8 cellular contexts compared by ENCODE assay signal in genomic region chr18:47050468-47050867, GRCh38. TPM values are rescaled to one million over a fixed set of nuclear protein-coding genes. Genes with fewer than 3 reads are reported as not detected.
DNase-seq lines count a peak whose midpoint lies in the region; ATAC-seq, FAIRE-seq and TF ChIP-seq lines count a peak whose summit lies in the region.

No MANE protein-coding gene starts in this region.

- intact Hi-C loops in ascending aorta (cut with DNase I) (loop anchor here (5.0 kb wide), 1 partner anchor 697 kb away; no protein-coding TSS in a partner anchor), uterus (cut with DNase I; ENCODE audit: low total_unique reads) (no loop called here)

- H3K27me3 ChIP-seq in ascending aorta (no peaks in the 10 kb centered on the region), keratinocyte (ENCODE audit: control insufficient read depth, extremely low read depth, insufficient read depth, low read length) (no peaks in the 10 kb centered on the region), uterus (no peaks in the 10 kb centered on the region)

- no peak overlapping the region for H3K27ac ChIP-seq in ascending aorta
- no peak overlapping the region for H3K27ac ChIP-seq in keratinocyte (ENCODE audit: control insufficient read depth, insufficient read depth, low read length)
- no peak overlapping the region for H3K27ac ChIP-seq in uterus

- dilution Hi-C loops in keratinocyte (cut with MboI; ENCODE audit: extremely low pct_ligation_motif_present, low sequenced_read_pairs), result no loop called here

- no peak overlapping the region for H3K4me2 ChIP-seq in keratinocyte (ENCODE audit: control insufficient read depth, extremely low read depth, insufficient read depth, low read depth, low read length)

- H3K79me2 ChIP-seq in keratinocyte (ENCODE audit: control insufficient read depth, insufficient read depth, low read length), result no peaks in the 10 kb centered on the region

- FAIRE-seq in keratinocyte (lab: Jason Lieb, UNC), result no peak

- H3K9me1 ChIP-seq in keratinocyte (ENCODE audit: control insufficient read depth, extremely low read depth, insufficient read depth, low read length), result no peaks in the 10 kb centered on the region

- no peaks in the 10 kb centered on the region for H4K20me1 ChIP-seq in keratinocyte (ENCODE audit: control insufficient read depth, extremely low read depth, insufficient read depth, low read length)

- TF ChIP-seq POLR2A in uterus (IDR thresholded peaks at IDR 0.05), result no peak

- DNase-seq in stimulated activated CD4-positive, alpha-beta T cell treated with anti-CD3 and anti-CD28 coated beads, Interleukin-4, amount 100 ng/mL, for 24 hours, result peak; percentile 10
- DNase-seq in stimulated activated CD4-positive, alpha-beta T cell treated with anti-CD3 and anti-CD28 coated beads, Interleukin-1b, Interleukin-23, amount 100 ng/mL, for 48 hours, result no peak
- peak; percentile 30 for DNase-seq in MV-4-11 (lab: John Stamatoyannopoulos, UW)
- no peak for DNase-seq in ascending aorta (ENCODE audit: low spot score in 2 of 2)
- no peak for DNase-seq in keratinocyte (ENCODE audit: low read depth, low spot score)
- DNase-seq in uterus, result no peak
- DNase-seq in islet precursor cell, result no peak

- H3K4me1 ChIP-seq in ascending aorta, result no peaks in the 10 kb centered on the region
- H3K4me1 ChIP-seq in keratinocyte (ENCODE audit: control insufficient read depth, extremely low read depth, insufficient read depth, low read length), result no peaks in the 10 kb centered on the region
- no peaks in the 10 kb centered on the region for H3K4me1 ChIP-seq in uterus

- H2AFZ ChIP-seq in keratinocyte (ENCODE audit: control insufficient read depth, low read length), result no peak overlapping the region

- H3K9me3 ChIP-seq in ascending aorta (no peaks in the 10 kb centered on the region), keratinocyte (ENCODE audit: control insufficient read depth, low read depth, low read length) (no peaks in the 10 kb centered on the region), uterus (no peaks in the 10 kb centered on the region)

- no peak overlapping the region for H3K9ac ChIP-seq in keratinocyte (ENCODE audit: control insufficient read depth, extremely low read depth, insufficient read depth, low read length)

- H3K36me3 ChIP-seq in ascending aorta (no peaks in the 10 kb centered on the region), keratinocyte (ENCODE audit: control insufficient read depth in 2 of 2, extremely low read depth in 1 of 2, insufficient read depth in 2 of 2, low read length in 2 of 2) (no peaks in the 10 kb centered on the region), uterus (no peaks in the 10 kb centered on the region)

- TF ChIP-seq CTCF in ascending aorta (IDR thresholded peaks at IDR 0.05), result peak in 2 of 3 experiments; percentile 44 to 52
- TF ChIP-seq CTCF in keratinocyte (optimal IDR thresholded peaks at IDR 0.05 in 1 of 3, IDR thresholded peaks at IDR 0.05 in 1 of 3, conservative IDR thresholded peaks at IDR 0.05 in 1 of 3; ENCODE audit: extremely low read depth in 1 of 3, insufficient read depth in 2 of 3, low read length in 3 of 3), result peak; percentile 25 to 64 (median 62)
- TF ChIP-seq CTCF in uterus (IDR thresholded peaks at IDR 0.05), result peak; percentile 19 to 26 (median 22)

- ATAC-seq in GM21423 (IDR thresholded peaks at IDR 0.05; ENCODE audit: unreplicated experiment), result no peak

- H3K4me3 ChIP-seq in ascending aorta, result no peak overlapping the region
- no peak overlapping the region for H3K4me3 ChIP-seq in keratinocyte (ENCODE audit: control insufficient read depth in 2 of 3, extremely low read depth in 1 of 3, insufficient read depth in 2 of 3, low read depth in 1 of 3, low read length in 3 of 3)
- H3K4me3 ChIP-seq in uterus, result no peak overlapping the region

RNA-seq across cellular contexts. Expression of gene ELOA2, which starts 15.0 kb away (rescaled TPM):
- total RNA-seq in ascending aorta, result not detected
- not detected in 3 replicates for polyA plus RNA-seq in keratinocyte
- not detected for polyA plus RNA-seq in keratinocyte (2011; ENCODE audit: low read depth)
- polyA plus RNA-seq in keratinocyte (2011; cell fraction: cytosol; rRNA removed), result not detected in 2 replicates
- not detected in 2 replicates for polyA plus RNA-seq in keratinocyte (2011; cell fraction: nucleus; rRNA removed)
- polyA plus RNA-seq in keratinocyte (2012; ENCODE audit: low replicate concordance), result not detected in 2 replicates
- not detected in 3 replicates for polyA minus RNA-seq in keratinocyte
- polyA minus RNA-seq in keratinocyte (2011; cell fraction: cytosol; rRNA and poly(A)+ RNA removed), result not detected
- polyA minus RNA-seq in keratinocyte (2011; cell fraction: nucleus; rRNA and poly(A)+ RNA removed), result not detected in 2 replicates
- total RNA-seq in uterus, result not detected

Comparison
In these comparisons a context has a peak if more than half of its experiments do, and no peak if none do; other contexts are left out.
1. DNase-seq: peak in stimulated activated CD4-positive, alpha-beta T cell treated with anti-CD3 and anti-CD28 coated beads, Interleukin-4, amount 100 ng/mL, for 24 hours (single experiment) and MV-4-11 (single experiment); none in stimulated activated CD4-positive, alpha-beta T cell treated with anti-CD3 and anti-CD28 coated beads, Interleukin-1b, Interleukin-23, amount 100 ng/mL, for 48 hours (single experiment), ascending aorta (0 of 2), keratinocyte (single experiment), uterus (0 of 2) and islet precursor cell (single experiment).
2. Peak in every context shown above with its lines, with median percentiles within 50 percentile points of each other: CTCF ChIP-seq.